1 cellular context compared by ENCODE assay signal in the genomic region with DNA sequence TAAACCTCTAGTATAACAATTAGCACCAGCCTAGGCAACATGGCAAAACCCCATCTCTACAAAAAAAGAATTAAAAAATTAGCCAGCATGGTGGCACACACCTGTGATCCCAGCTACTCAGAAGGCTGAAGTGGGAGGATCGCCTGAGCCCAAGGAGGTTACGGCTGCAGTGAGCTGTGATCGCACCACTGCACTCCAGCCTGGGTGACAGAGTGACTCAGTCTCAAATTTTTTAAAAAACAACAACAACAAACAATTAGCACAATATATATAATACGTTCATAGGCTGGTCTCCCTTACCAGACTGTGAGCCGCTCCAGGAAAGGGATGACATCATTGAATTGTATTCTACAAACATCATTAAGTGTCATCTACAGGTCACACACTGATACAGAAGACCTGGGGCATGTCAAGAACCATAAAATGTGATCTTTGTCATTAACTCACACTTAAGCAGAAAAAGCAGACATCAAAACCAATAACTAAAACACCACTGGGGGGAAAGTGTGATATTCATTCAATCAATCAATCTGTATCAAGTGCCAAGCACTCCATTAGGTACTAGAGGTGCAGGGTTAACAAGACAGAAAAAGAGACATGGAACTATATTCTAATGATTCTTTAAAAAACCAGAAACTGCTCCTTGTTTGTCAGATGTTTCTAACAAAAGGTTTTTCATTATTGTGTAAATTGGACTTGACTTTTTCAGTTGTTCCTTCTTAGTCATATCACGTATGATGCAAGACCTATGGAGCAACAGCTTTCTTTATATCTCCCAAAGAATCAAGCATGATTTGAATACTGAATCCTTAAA.
A peak's percentile ranks its signal among the peaks of the same experiment; 100 is the strongest.
TF ChIP-seq lines count a peak whose summit lies in the region.

No MANE protein-coding gene starts in this region.

TF ChIP-seq in K562, 482 proteins besides CTCF, POLR2A, EP300 and RAD21 (continued from another document and continues in another):
- TF ChIP-seq ZFP36 (IDR thresholded peaks at IDR 0.05; ENCODE audit: low read depth, low read length, partially characterized antibody) (no peak), SP1 (CRISPR knock-in tag; IDR thresholded peaks at IDR 0.05) (no peak), ZKSCAN8 (CRISPR knock-in tag; IDR thresholded peaks at IDR 0.05) (no peak), ARHGAP35 (IDR thresholded peaks at IDR 0.05; ENCODE audit: partially characterized antibody) (no peak), GATAD2A (IDR thresholded peaks at IDR 0.05) (no peak), FOXK1 (CRISPR knock-in tag; IDR thresholded peaks at IDR 0.05; ENCODE audit: borderline replicate concordance) (no peak), NR2C1 (IDR thresholded peaks at IDR 0.05) (no peak), NR2C1 (tag; IDR thresholded peaks at IDR 0.05) (0 out of 2 replicates have a peak, but pooled peaks have one; percentile 30), PTTG1 (tag; IDR thresholded peaks at IDR 0.05; ENCODE audit: low read depth) (no peak), CHCHD3 (CRISPR knock-in tag; IDR thresholded peaks at IDR 0.05) (no peak), TAF15 (IDR thresholded peaks at IDR 0.05; ENCODE audit: low read depth, low read length) (no peak), ARID3A (IDR thresholded peaks at IDR 0.05; ENCODE audit: borderline replicate concordance, low read depth, low read length) (no peak), ZKSCAN1 (IDR thresholded peaks at IDR 0.05; ENCODE audit: low read depth, low read length) (no peak), SMARCA4 (IDR thresholded peaks at IDR 0.05) (peak; percentile 57; the same call in 1 of the 2 replicates), CBX3 (IDR thresholded peaks at IDR 0.05; ENCODE audit: borderline replicate concordance in 1 of 2, low read length in 2 of 2) (no peak), ETV6 (IDR thresholded peaks at IDR 0.05; ENCODE audit: borderline replicate concordance in 1 of 2, low read depth in 2 of 2, low read length in 1 of 2) (no peak), ETV6 (CRISPR knock-in tag; IDR thresholded peaks at IDR 0.05; ENCODE audit: borderline replicate concordance) (no peak), KLF13 (tag; IDR thresholded peaks at IDR 0.05; ENCODE audit: borderline replicate concordance, low read depth) (no peak), NR2C2 (CRISPR knock-in tag; IDR thresholded peaks at IDR 0.05) (no peak), NR2C2 (tag; IDR thresholded peaks at IDR 0.05) (peak; percentile 31; the same call in 1 of the 2 replicates), NBN (IDR thresholded peaks at IDR 0.05; ENCODE audit: low read depth) (no peak), BHLHE40 (IDR thresholded peaks at IDR 0.05; ENCODE audit: low read length) (no peak), THAP7 (CRISPR knock-in tag; IDR thresholded peaks at IDR 0.05) (no peak), EWSR1 (IDR thresholded peaks at IDR 0.05; ENCODE audit: borderline replicate concordance, low read depth, partially characterized antibody) (no peak), ZBTB9 (CRISPR knock-in tag; IDR thresholded peaks at IDR 0.05) (peak; percentile 68; the same call in 1 of the 2 replicates), CEBPB (tag; IDR thresholded peaks at IDR 0.05) (peak; percentile 98), DPF2 (IDR thresholded peaks at IDR 0.05) (no peak), SLC30A9 (CRISPR knock-in tag; IDR thresholded peaks at IDR 0.05) (no peak), ZNF316 (IDR thresholded peaks at IDR 0.05) (no peak), MYC (IDR thresholded peaks at IDR 0.05; ENCODE audit: low read depth, low read length) (peak; percentile 32; the same call in 1 of the 2 replicates), MYC (CRISPR knock-in tag; IDR thresholded peaks at IDR 0.05; ENCODE audit: borderline replicate concordance, low read depth) (no peak), ZKSCAN3 (CRISPR knock-in tag; IDR thresholded peaks at IDR 0.05) (no peak), MLLT1 (IDR thresholded peaks at IDR 0.05) (peak in 1 of 2 experiments; percentile 51; a peak in 1 of 4 replicates), ZNF354B (CRISPR knock-in tag; IDR thresholded peaks at IDR 0.05) (no peak), ASH1L (IDR thresholded peaks at IDR 0.05; ENCODE audit: borderline replicate concordance, low read depth, partially characterized antibody) (no peak), MYBL2 (IDR thresholded peaks at IDR 0.05; ENCODE audit: low read depth) (no peak; the same call in 1 of the 2 replicates), MYBL2 (CRISPR knock-in tag; IDR thresholded peaks at IDR 0.05; ENCODE audit: borderline replicate concordance) (no peak), THAP12 (CRISPR knock-in tag; IDR thresholded peaks at IDR 0.05) (no peak), RBM39 (optimal IDR thresholded peaks at IDR 0.05; ENCODE audit: low read depth, low read length) (no peak), ZBTB49 (CRISPR knock-in tag; IDR thresholded peaks at IDR 0.05; ENCODE audit: borderline replicate concordance) (no peak), GTF2A2 (tag; IDR thresholded peaks at IDR 0.05) (0 out of 2 replicates have a peak, but pooled peaks have one; percentile 2), KLF1 (tag; IDR thresholded peaks at IDR 0.05) (no peak), ARNT (IDR thresholded peaks at IDR 0.05) (no peak)
- TF ChIP-seq, protein P1, sequence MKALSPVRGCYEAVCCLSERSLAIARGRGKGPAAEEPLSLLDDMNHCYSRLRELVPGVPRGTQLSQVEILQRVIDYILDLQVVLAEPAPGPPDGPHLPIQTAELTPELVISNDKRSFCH (CRISPR knock-in tag; IDR thresholded peaks at IDR 0.05): 0 out of 2 replicates have a peak, but pooled peaks have one; percentile 8
- TF ChIP-seq, protein P1 (tag; IDR thresholded peaks at IDR 0.05): no peak
- TF ChIP-seq, protein P2, sequence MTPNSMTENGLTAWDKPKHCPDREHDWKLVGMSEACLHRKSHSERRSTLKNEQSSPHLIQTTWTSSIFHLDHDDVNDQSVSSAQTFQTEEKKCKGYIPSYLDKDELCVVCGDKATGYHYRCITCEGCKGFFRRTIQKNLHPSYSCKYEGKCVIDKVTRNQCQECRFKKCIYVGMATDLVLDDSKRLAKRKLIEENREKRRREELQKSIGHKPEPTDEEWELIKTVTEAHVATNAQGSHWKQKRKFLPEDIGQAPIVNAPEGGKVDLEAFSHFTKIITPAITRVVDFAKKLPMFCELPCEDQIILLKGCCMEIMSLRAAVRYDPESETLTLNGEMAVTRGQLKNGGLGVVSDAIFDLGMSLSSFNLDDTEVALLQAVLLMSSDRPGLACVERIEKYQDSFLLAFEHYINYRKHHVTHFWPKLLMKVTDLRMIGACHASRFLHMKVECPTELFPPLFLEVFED (CRISPR knock-in tag; conservative IDR thresholded peaks at IDR 0.05): 0 out of 2 replicates have a peak, but pooled peaks have one; percentile 26
- TF ChIP-seq, protein P3, sequence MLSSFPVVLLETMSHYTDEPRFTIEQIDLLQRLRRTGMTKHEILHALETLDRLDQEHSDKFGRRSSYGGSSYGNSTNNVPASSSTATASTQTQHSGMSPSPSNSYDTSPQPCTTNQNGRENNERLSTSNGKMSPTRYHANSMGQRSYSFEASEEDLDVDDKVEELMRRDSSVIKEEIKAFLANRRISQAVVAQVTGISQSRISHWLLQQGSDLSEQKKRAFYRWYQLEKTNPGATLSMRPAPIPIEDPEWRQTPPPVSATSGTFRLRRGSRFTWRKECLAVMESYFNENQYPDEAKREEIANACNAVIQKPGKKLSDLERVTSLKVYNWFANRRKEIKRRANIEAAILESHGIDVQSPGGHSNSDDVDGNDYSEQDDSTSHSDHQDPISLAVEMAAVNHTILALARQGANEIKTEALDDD (IDR thresholded peaks at IDR 0.05): no peak
- TF ChIP-seq, protein P4, sequence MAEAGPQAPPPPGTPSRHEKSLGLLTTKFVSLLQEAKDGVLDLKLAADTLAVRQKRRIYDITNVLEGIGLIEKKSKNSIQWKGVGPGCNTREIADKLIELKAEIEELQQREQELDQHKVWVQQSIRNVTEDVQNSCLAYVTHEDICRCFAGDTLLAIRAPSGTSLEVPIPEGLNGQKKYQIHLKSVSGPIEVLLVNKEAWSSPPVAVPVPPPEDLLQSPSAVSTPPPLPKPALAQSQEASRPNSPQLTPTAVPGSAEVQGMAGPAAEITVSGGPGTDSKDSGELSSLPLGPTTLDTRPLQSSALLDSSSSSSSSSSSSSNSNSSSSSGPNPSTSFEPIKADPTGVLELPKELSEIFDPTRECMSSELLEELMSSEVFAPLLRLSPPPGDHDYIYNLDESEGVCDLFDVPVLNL (CRISPR knock-in tag; IDR thresholded peaks at IDR 0.05; ENCODE audit: low read depth): no peak
- TF ChIP-seq, protein P5, sequence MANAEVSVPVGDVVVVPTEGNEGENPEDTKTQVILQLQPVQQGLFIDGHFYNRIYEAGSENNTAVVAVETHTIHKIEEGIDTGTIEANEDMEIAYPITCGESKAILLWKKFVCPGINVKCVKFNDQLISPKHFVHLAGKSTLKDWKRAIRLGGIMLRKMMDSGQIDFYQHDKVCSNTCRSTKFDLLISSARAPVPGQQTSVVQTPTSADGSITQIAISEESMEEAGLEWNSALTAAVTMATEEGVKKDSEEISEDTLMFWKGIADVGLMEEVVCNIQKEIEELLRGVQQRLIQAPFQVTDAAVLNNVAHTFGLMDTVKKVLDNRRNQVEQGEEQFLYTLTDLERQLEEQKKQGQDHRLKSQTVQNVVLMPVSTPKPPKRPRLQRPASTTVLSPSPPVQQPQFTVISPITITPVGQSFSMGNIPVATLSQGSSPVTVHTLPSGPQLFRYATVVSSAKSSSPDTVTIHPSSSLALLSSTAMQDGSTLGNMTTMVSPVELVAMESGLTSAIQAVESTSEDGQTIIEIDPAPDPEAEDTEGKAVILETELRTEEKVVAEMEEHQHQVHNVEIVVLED (CRISPR knock-in tag; IDR thresholded peaks at IDR 0.05): no peak
